1 cellular context compared by ENCODE assay signal in the genomic region with DNA sequence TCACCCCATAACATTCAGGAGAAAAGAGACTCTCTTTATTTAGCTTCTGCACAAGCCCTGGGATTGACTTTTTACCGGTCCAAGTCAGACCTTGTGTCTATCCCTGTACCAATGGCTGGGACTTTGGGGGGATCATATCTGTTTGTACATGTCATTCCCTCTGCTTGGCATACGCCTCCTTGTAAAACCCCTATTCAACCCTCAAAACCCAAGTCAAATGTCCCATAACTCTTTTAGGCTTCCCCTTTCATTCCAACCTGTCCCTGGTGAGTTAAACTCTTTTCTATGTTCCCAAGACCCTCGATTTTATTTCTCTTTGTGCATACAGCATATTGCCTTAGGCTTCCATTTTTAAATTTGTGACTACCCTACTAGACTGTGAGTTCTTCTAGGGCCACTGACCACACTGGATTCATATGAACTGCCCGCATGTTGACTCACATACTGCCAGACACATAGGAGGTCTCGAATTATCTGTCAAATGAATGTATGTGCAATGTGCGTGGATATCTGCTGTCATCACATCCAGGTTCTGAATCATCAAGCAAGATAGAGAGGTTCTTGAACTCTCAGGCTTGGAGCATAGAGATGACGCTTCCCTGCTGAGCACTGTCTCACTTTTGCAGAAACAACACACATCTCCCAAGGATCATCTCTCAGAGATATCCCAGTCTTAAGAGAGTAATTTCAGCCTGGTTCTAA.
TF ChIP-seq lines count a peak whose summit lies in the region.

No MANE protein-coding gene starts in this region.

TF ChIP-seq in IMR-90, 13 proteins besides CTCF, POLR2A, EP300 and RAD21:
- TF ChIP-seq RFX5 (IDR thresholded peaks at IDR 0.05; ENCODE audit: low read depth, low read length) = no peak
- peak; percentile 90 for TF ChIP-seq FOS (IDR thresholded peaks at IDR 0.05; ENCODE audit: low read depth, low read length)
- peak; percentile 17; the same call in 1 of the 2 replicates for TF ChIP-seq SMC3 (IDR thresholded peaks at IDR 0.05; ENCODE audit: low read depth, low read length)
- peak; percentile 81 for TF ChIP-seq CEBPB (IDR thresholded peaks at IDR 0.05; ENCODE audit: low read depth, low read length)
